ENCODE assay signal across 13 cellular contexts in genomic region chr17:8001976-8002645, GRCh38. TPM values are rescaled to one million over a fixed set of nuclear protein-coding genes. Genes with fewer than 3 reads are reported as not detected.
A peak's percentile ranks its signal among the peaks of the same experiment; 100 is the strongest.
DNase-seq lines count a peak whose midpoint lies in the region; ATAC-seq and TF ChIP-seq lines count a peak whose summit lies in the region.
"Had no signal": no experiment of that assay in that cellular context is flagged by ENCODE, and none has a peak within 500 bp of the region (broad histone marks: within the 10 kb centered on the region; RNA-seq: fewer than 3 reads in every experiment).

TSS of gene GUCY2D (plus strand) at chr17:8002615. CDS start at chr17:8003048, 433 bp downstream.

- TF ChIP-seq CTCF in left ventricle myocardium inferior (IDR thresholded peaks at IDR 0.05; ENCODE audit: borderline replicate concordance) (no peak), BE2C (IDR thresholded peaks at IDR 0.05; ENCODE audit: low read depth, low read length) (no peak)

- H3K4me1 Mint-ChIP-seq in activated T-helper 1 cell treated with anti-CD3 and anti-CD28 coated beads, Interleukin-12 subunit alpha, Interleukin-12 subunit beta, Interleukin-2, Interleukin-4 antibody, amounts not matched to agents 30 ng/mL and 10 ng/mL and 1 ng/mL, durations not matched to agents 14 hours and 24 hours and 36 hours (ENCODE audit: low read depth), result peaks cover 7% of the 10 kb centered on the region

- no peak within 1 kb of the TSS for H3K27ac ChIP-seq in left ventricle myocardium inferior (replicated peaks)

- intact Hi-C loops in left ventricle myocardium inferior (cut with micrococcal nuclease) (no loop called here), cardiac septum (cut with DNase I) (no loop called here)
- intact Hi-C loops in activated T-helper 1 cell treated with anti-CD3 and anti-CD28 coated beads, Interleukin-12 subunit alpha, Interleukin-12 subunit beta, Interleukin-2, Interleukin-4 antibody, amounts not matched to agents 30 ng/mL and 10 ng/mL and 1 ng/mL, durations not matched to agents 14 hours and 24 hours and 36 hours (cut with micrococcal nuclease), result no loop called here

- no peaks in the 10 kb centered on the region for H3K36me3 Mint-ChIP-seq in activated T-helper 1 cell treated with anti-CD3 and anti-CD28 coated beads, Interleukin-12 subunit alpha, Interleukin-12 subunit beta, Interleukin-2, Interleukin-4 antibody, amounts not matched to agents 30 ng/mL and 10 ng/mL and 1 ng/mL, durations not matched to agents 14 hours and 24 hours and 36 hours (ENCODE audit: low read depth)

- H3K27me3 ChIP-seq in left ventricle myocardium inferior (ENCODE audit: low read depth), result peaks cover 85% of the 10 kb centered on the region
- peaks cover 26% of the 10 kb centered on the region for H3K27me3 ChIP-seq in BE2C

- no peak within 1 kb of the TSS for H3K27ac Mint-ChIP-seq in activated T-helper 1 cell treated with anti-CD3 and anti-CD28 coated beads, Interleukin-12 subunit alpha, Interleukin-12 subunit beta, Interleukin-2, Interleukin-4 antibody, amounts not matched to agents 30 ng/mL and 10 ng/mL and 1 ng/mL, durations not matched to agents 14 hours and 24 hours and 36 hours
- H3K27ac Mint-ChIP-seq: activated CD4-positive, alpha-beta memory T cell treated with anti-CD3 and anti-CD28 coated beads, Interleukin-2, amount 10 ng/mL, durations not matched to agents 7 days and 5 days had no signal

- no peak for ATAC-seq in HG02870 (IDR thresholded peaks at IDR 0.05; ENCODE audit: unreplicated experiment)
- ATAC-seq in HG02973 (IDR thresholded peaks at IDR 0.05; ENCODE audit: unreplicated experiment), result no peak

- peak within 1 kb of the TSS; percentile 11 for H3K4me3 Mint-ChIP-seq in activated T-helper 1 cell treated with anti-CD3 and anti-CD28 coated beads, Interleukin-12 subunit alpha, Interleukin-12 subunit beta, Interleukin-2, Interleukin-4 antibody, amounts not matched to agents 30 ng/mL and 10 ng/mL and 1 ng/mL, durations not matched to agents 14 hours and 24 hours and 36 hours
- H3K4me3 Mint-ChIP-seq: activated CD4-positive, alpha-beta memory T cell treated with anti-CD3 and anti-CD28 coated beads, Interleukin-2, amount 10 ng/mL, durations not matched to agents 7 days and 5 days had no signal

- no peak for DNase-seq in left ventricle myocardium inferior
- DNase-seq in cardiac septum (ENCODE audit: low spot score), result no peak
- no peak for DNase-seq in activated T-helper 1 cell treated with anti-CD3 and anti-CD28 coated beads, Interleukin-12 subunit alpha, Interleukin-12 subunit beta, Interleukin-2, Interleukin-4 antibody, amounts not matched to agents 30 ng/mL and 10 ng/mL and 1 ng/mL, durations not matched to agents 14 hours and 24 hours and 36 hours (ENCODE audit: low spot score)
- peak; percentile 88 for DNase-seq in mesenteric fat pad (ENCODE audit: low spot score)
- DNase-seq in HT-29 (ENCODE audit: low spot score), result no peak
- DNase-seq in BE2C, result no peak
- DNase-seq: activated CD4-positive, alpha-beta memory T cell treated with anti-CD3 and anti-CD28 coated beads, Interleukin-2, amount 10 ng/mL, durations not matched to agents 7 days and 5 days; DMS153; NCI-H1092 had no signal

- H3K36me3 ChIP-seq in left ventricle myocardium inferior (no peaks in the 10 kb centered on the region), BE2C (no peaks in the 10 kb centered on the region)

- peaks cover 23% of the 10 kb centered on the region for H3K4me1 ChIP-seq in left ventricle myocardium inferior
- no peaks in the 10 kb centered on the region for H3K4me1 ChIP-seq in BE2C

- H3K9me3 Mint-ChIP-seq in activated T-helper 1 cell treated with anti-CD3 and anti-CD28 coated beads, Interleukin-12 subunit alpha, Interleukin-12 subunit beta, Interleukin-2, Interleukin-4 antibody, amounts not matched to agents 30 ng/mL and 10 ng/mL and 1 ng/mL, durations not matched to agents 14 hours and 24 hours and 36 hours, result no peaks in the 10 kb centered on the region
- H3K9me3 Mint-ChIP-seq: activated CD4-positive, alpha-beta memory T cell treated with anti-CD3 and anti-CD28 coated beads, Interleukin-2, amount 10 ng/mL, durations not matched to agents 7 days and 5 days had no signal

- H3K4me3 ChIP-seq in left ventricle myocardium inferior, result peak within 1 kb of the TSS; percentile 60
- no peak within 1 kb of the TSS for H3K4me3 ChIP-seq in BE2C (ENCODE audit: low read depth, low read length)

- H3K27me3 Mint-ChIP-seq in activated T-helper 1 cell treated with anti-CD3 and anti-CD28 coated beads, Interleukin-12 subunit alpha, Interleukin-12 subunit beta, Interleukin-2, Interleukin-4 antibody, amounts not matched to agents 30 ng/mL and 10 ng/mL and 1 ng/mL, durations not matched to agents 14 hours and 24 hours and 36 hours (ENCODE audit: insufficient read depth), result peaks cover 52% of the 10 kb centered on the region

- no peaks in the 10 kb centered on the region for H3K9me3 ChIP-seq in left ventricle myocardium inferior (replicated peaks)
- H3K9me3 ChIP-seq in BE2C, result no peaks in the 10 kb centered on the region

RNA-seq across cellular contexts. Expression of gene GUCY2D, which starts in this region (rescaled TPM):
- not detected for total RNA-seq in left ventricle myocardium inferior
- not detected for total RNA-seq in cardiac septum
- total RNA-seq in activated T-helper 1 cell treated with anti-CD3 and anti-CD28 coated beads, Interleukin-12 subunit alpha, Interleukin-12 subunit beta, Interleukin-2, Interleukin-4 antibody, amounts not matched to agents 30 ng/mL and 10 ng/mL and 1 ng/mL, durations not matched to agents 14 hours and 24 hours and 36 hours, result not detected in 2 replicates
- total RNA-seq in mesenteric fat pad, result not detected
- total RNA-seq in HT-29 (2014; rRNA removed; shearing (Covaris generic)), result 0.03 TPM in 1 of 2 replicates, not detected in the other
- polyA plus RNA-seq in BE2C (2012; ENCODE audit: insufficient read depth, insufficient read length, low read depth), result not detected
- total RNA-seq: activated CD4-positive, alpha-beta memory T cell treated with anti-CD3 and anti-CD28 coated beads, Interleukin-2, amount 10 ng/mL, durations not matched to agents 7 days and 5 days; epithelial cell of proximal tubule; skeletal muscle tissue had no signal

Comparison
In these comparisons a context has a peak if more than half of its experiments do, and no peak if none do; other contexts are left out.
1. Peak in DNase-seq in mesenteric fat pad; RNA of the gene not detected or under 1 TPM.